ENCODE assay signal across 11 cellular contexts in genomic region chr5:76292923-76293322, GRCh38.
DNase-seq lines count a peak whose midpoint lies in the region; ATAC-seq and TF ChIP-seq lines count a peak whose summit lies in the region.
"Had no signal": no experiment of that assay in that cellular context is flagged by ENCODE, and none has a peak within 500 bp of the region (broad histone marks: within the 10 kb centered on the region; RNA-seq: fewer than 3 reads in every experiment).

No MANE protein-coding gene starts in this region.

- no peaks in the 10 kb centered on the region for H3K36me3 ChIP-seq in heart left ventricle
- H3K36me3 ChIP-seq in tibial nerve = no peaks in the 10 kb centered on the region
- no peaks in the 10 kb centered on the region for H3K36me3 ChIP-seq in sigmoid colon
- H3K36me3 ChIP-seq: upper lobe of left lung had no signal

- DNase-seq in heart left ventricle (no peak), right cardiac atrium (no peak), NOMO-1 treated with DMSO at 0.1 percent for 48 hours (lab: John Stamatoyannopoulos, UW; ENCODE audit: unreplicated experiment) (peak; percentile 89), tibial nerve (ENCODE audit: low spot score in 2 of 2) (peak in 1 of 2 donors; percentile 18), cortex of kidney (lab: John Stamatoyannopoulos, UW) (no peak), hippocampal formation (lab: John Stamatoyannopoulos, UW) (no peak), sigmoid colon (no peak)
- DNase-seq: mesenchymal stem cell had no signal

- H3K27me3 ChIP-seq in heart left ventricle (peaks cover 0 to 7% (median 0%) of the 10 kb centered on the region in 9 donors), right cardiac atrium (ENCODE audit: control insufficient read depth, insufficient read depth) (no peaks in the 10 kb centered on the region), tibial nerve (no peaks in the 10 kb centered on the region), sigmoid colon (no peaks in the 10 kb centered on the region)
- H3K27me3 ChIP-seq: upper lobe of left lung had no signal

- no peak for TF ChIP-seq CTCF in heart left ventricle (IDR thresholded peaks at IDR 0.05)
- no peak for TF ChIP-seq CTCF in tibial nerve (IDR thresholded peaks at IDR 0.05)
- no peak for TF ChIP-seq CTCF in sigmoid colon (IDR thresholded peaks at IDR 0.05)

- H3K27ac ChIP-seq in heart left ventricle (peak overlapping the region in 2 of 12 donors; percentile 22 to 86), right cardiac atrium (ENCODE audit: low read length) (no peak overlapping the region), tibial nerve (peak overlapping the region in 1 of 4 donors; percentile 61), sigmoid colon (no peak overlapping the region)
- H3K27ac ChIP-seq: A549 had no signal

- TF ChIP-seq EP300 in tibial nerve (IDR thresholded peaks at IDR 0.05) (peak; percentile 34 to 70), sigmoid colon (IDR thresholded peaks at IDR 0.05) (no peak)

- intact Hi-C loops in heart left ventricle (cut with DNase I) (no loop called here), right cardiac atrium (cut with DNase I) (no loop called here), sigmoid colon (cut with DNase I) (no loop called here)

- H3K4me3 ChIP-seq in heart left ventricle (no peak overlapping the region), right cardiac atrium (ENCODE audit: low read length) (no peak overlapping the region), tibial nerve (no peak overlapping the region), sigmoid colon (no peak overlapping the region)
- H3K4me3 ChIP-seq: A549, upper lobe of left lung had no signal

- WGBS in heart left ventricle, 4 donors = 72 to 93% (median 86%) methylated on average over 1 of the region's 1 CpG
- 76% methylated on average over 1 of the region's 1 CpG for WGBS in right cardiac atrium
- 81 to 86% methylated on average over 1 of the region's 1 CpG for WGBS in tibial nerve, 2 donors
- 66 to 89% methylated on average over 1 of the region's 1 CpG for WGBS in sigmoid colon, 2 donors

- H3K9me3 ChIP-seq in heart left ventricle = no peaks in the 10 kb centered on the region
- no peaks in the 10 kb centered on the region for H3K9me3 ChIP-seq in right cardiac atrium (ENCODE audit: control insufficient read depth, low read length)
- no peaks in the 10 kb centered on the region for H3K9me3 ChIP-seq in tibial nerve
- no peaks in the 10 kb centered on the region for H3K9me3 ChIP-seq in sigmoid colon
- H3K9me3 ChIP-seq: A549, upper lobe of left lung had no signal

- ATAC-seq in heart left ventricle (peak in 3 of 4 donors; percentile 22 to 55 (median 27)), right cardiac atrium (no peak), HG02973 (IDR thresholded peaks at IDR 0.05; ENCODE audit: unreplicated experiment) (peak; percentile 62)
- ATAC-seq: A549 had no signal

- TF ChIP-seq POLR2A in heart left ventricle (IDR thresholded peaks at IDR 0.05) (no peak), tibial nerve (IDR thresholded peaks at IDR 0.05) (no peak), sigmoid colon (IDR thresholded peaks at IDR 0.05) (no peak)

- H3K4me1 ChIP-seq in heart left ventricle (peaks cover 0 to 33% (median 0%) of the 10 kb centered on the region in 12 donors), right cardiac atrium (ENCODE audit: control insufficient read depth, insufficient read depth, low read length) (no peaks in the 10 kb centered on the region), tibial nerve (no peaks in the 10 kb centered on the region), sigmoid colon (no peaks in the 10 kb centered on the region)
- H3K4me1 ChIP-seq: A549 had no signal

Comparison
In these comparisons a context has a peak if more than half of its experiments do, and no peak if none do; other contexts are left out.
1. ATAC-seq: peak in heart left ventricle (3 of 4) and HG02973 (single experiment); none in right cardiac atrium (0 of 2).